In genomic region chr11:57458060-57458409, GRCh38 we compare ENCODE assay signal across 8 cellular contexts. TPM values are rescaled to one million over a fixed set of nuclear protein-coding genes. Genes with fewer than 3 reads are reported as not detected.
DNase-seq lines count a peak whose midpoint lies in the region; ATAC-seq and TF ChIP-seq lines count a peak whose summit lies in the region.

No MANE protein-coding gene starts in this region.

- H3K4me3 ChIP-seq in Peyer's patch (peak overlapping the region; percentile 24 to 56 (median 46)), iPS-11a (ENCODE audit: low read depth, low read length) (peak overlapping the region; percentile 14), thoracic aorta (peak overlapping the region; percentile 73)

- TF ChIP-seq CTCF in Peyer's patch (IDR thresholded peaks at IDR 0.05) (no peak), thoracic aorta (IDR thresholded peaks at IDR 0.05) (no peak)

- no peaks in the 10 kb centered on the region for H3K36me3 ChIP-seq in Peyer's patch
- H3K36me3 ChIP-seq in thoracic aorta: no peaks in the 10 kb centered on the region

- H3K27me3 ChIP-seq in Peyer's patch (peaks cover 0 to 10% of the 10 kb centered on the region in 2 donors), thoracic aorta (replicated peaks; ENCODE audit: insufficient read depth) (peaks cover 16% of the 10 kb centered on the region)

- H3K9me3 ChIP-seq in Peyer's patch (no peaks in the 10 kb centered on the region), thoracic aorta (no peaks in the 10 kb centered on the region)

- no peak overlapping the region for H3K27ac ChIP-seq in Peyer's patch
- H3K27ac ChIP-seq in thoracic aorta: no peak overlapping the region

- no peak for TF ChIP-seq POLR2A in Peyer's patch (IDR thresholded peaks at IDR 0.05)

- peak; percentile 67 to 69 for DNase-seq in activated CD4-positive, alpha-beta T cell treated with anti-CD3 and anti-CD28 coated beads for 4 hours
- no peak for DNase-seq in activated CD4-positive, alpha-beta T cell treated with anti-CD3 and anti-CD28 coated beads for 1 hour
- DNase-seq in Peyer's patch (no peak), thoracic aorta (ENCODE audit: low spot score) (no peak), activated gamma-delta T cell treated with Interleukin-2 at 50 U/mL for 16 hours (no peak), MV-4-11 (lab: John Stamatoyannopoulos, UW) (no peak), DMS153 treated with DMSO at 0.1 percent for 48 hours (lab: John Stamatoyannopoulos, UW; ENCODE audit: unreplicated experiment) (no peak)

- H3K4me1 ChIP-seq in Peyer's patch (peaks cover 9 to 37% (median 28%) of the 10 kb centered on the region in 4 donors), thoracic aorta (ENCODE audit: control insufficient read depth in 1 of 2, low read depth in 2 of 2) (peaks cover 26 to 33% of the 10 kb centered on the region in 2 donors)

- ATAC-seq in thoracic aorta (ENCODE audit: insufficient number of reproducible peaks, low FRiP score, low read depth): no peak

RNA-seq across cellular contexts. Expression of gene RTN4RL2, which starts 2.3 kb away (rescaled TPM):
- 1 to 10 TPM in 1 of 4 donors, not detected in 3; 1.2 TPM for total RNA-seq in Peyer's patch
- under 1 TPM in 1 of 2 donors, not detected in 1; 0.35 TPM for total RNA-seq in thoracic aorta

RNA-seq across cellular contexts. Expression of gene SLC43A3, which starts 31.1 kb away (rescaled TPM):
- total RNA-seq in Peyer's patch (10 to 100 TPM in 3 of 4 donors, 1 to 10 TPM in 1; 5.1 to 38.8 (median 17.6) TPM), thoracic aorta (10 to 100 TPM; 76.0 to 92.3 TPM)

RNA-seq across cellular contexts. Expression of gene SLC43A1, which starts 57.5 kb away (rescaled TPM):
- 10 to 100 TPM in 3 of 4 donors, 1 to 10 TPM in 1; 4.6 to 19.0 (median 11.2) TPM for total RNA-seq in Peyer's patch
- 10 to 100 TPM; 16.6 to 23.6 TPM for total RNA-seq in thoracic aorta

Comparison
In these comparisons a context has a peak if more than half of its experiments do, and no peak if none do; other contexts are left out.
1. DNase-seq: peak in activated CD4-positive, alpha-beta T cell treated with anti-CD3 and anti-CD28 coated beads for 4 hours (2 of 2); none in activated CD4-positive, alpha-beta T cell treated with anti-CD3 and anti-CD28 coated beads for 1 hour (single experiment), Peyer's patch (0 of 3), thoracic aorta (single experiment), activated gamma-delta T cell treated with Interleukin-2 at 50 U/mL for 16 hours (single experiment), MV-4-11 (single experiment) and DMS153 treated with DMSO at 0.1 percent for 48 hours (single experiment).
2. H3K4me3 ChIP-seq: peak in every context shown above with its lines; median percentile 73 in thoracic aorta; 46 in Peyer's patch; 14 in iPS-11a.